ENCODE assay signal across 25 cellular contexts in genomic region chr5:154005648-154006047, GRCh38.
"Had no signal": no experiment of that assay in that cellular context is flagged by ENCODE, and none has a peak within 500 bp of the region (broad histone marks: within the 10 kb centered on the region; RNA-seq: fewer than 3 reads in every experiment).

No MANE protein-coding gene starts in this region.

- ATAC-seq: gastroesophageal sphincter; left ventricle myocardium superior; natural killer cell treated with Interleukin-12 subunit alpha and Interleukin-12 subunit beta and Interleukin-15 and Interleukin-18, amount 100 ng/mL, for 72 hours; stimulated activated naive B cell treated with anti-CD40 and anti-IgM and Interleukin-4, amounts not matched to agents 10 μg/mL and 1 μg/mL and 100 μg/mL, for 72 hours; stimulated activated naive CD8-positive, alpha-beta T cell treated with anti-CD3 and anti-CD28 coated beads, Interleukin-15, amount 100 ng/mL, for 72 hours; upper lobe of right lung had no signal

- DNase-seq: effector CD4-positive, alpha-beta T cell; endodermal cell; glutamatergic neuron; hippocampal formation; left ventricle myocardium superior; mesenchymal stem cell; midbrain; nucleus accumbens; ovary; sigmoid colon; stimulated activated CD4-positive, alpha-beta T cell treated with anti-CD3 and anti-CD28 coated beads, Interleukin-2, amount 100 ng/mL, for 24 hours; stimulated activated CD4-positive, alpha-beta T cell treated with anti-CD3 and anti-CD28 coated beads, Interleukin-4, amount 100 ng/mL, for 4 hours; stimulated activated naive B cell treated with anti-CD40 and anti-IgM and Interleukin-4, amounts not matched to agents 10 μg/mL and 1 μg/mL and 100 μg/mL, for 72 hours; stimulated activated naive CD8-positive, alpha-beta T cell treated with anti-CD3 and anti-CD28 coated beads, Interleukin-15, amount 100 ng/mL, for 72 hours; testis; upper lobe of right lung had no signal

- H3K4me1 ChIP-seq: gastroesophageal sphincter, neural progenitor cell, testis, upper lobe of right lung, vagina had no signal

- H3K36me3 ChIP-seq: neural progenitor cell, ovary had no signal

- H3K9me3 ChIP-seq: gastroesophageal sphincter, ovary, right atrium auricular region, sigmoid colon, testis, tibial nerve, upper lobe of right lung, vagina had no signal

- H3K27ac ChIP-seq: coronary artery, gastroesophageal sphincter, neural progenitor cell, ovary, right atrium auricular region, sigmoid colon, testis, tibial nerve, upper lobe of right lung, vagina had no signal

- H3K4me3 ChIP-seq: coronary artery, gastroesophageal sphincter, lung, neural progenitor cell, ovary, right atrium auricular region, sigmoid colon, skin epidermis, testis, tibial nerve, upper lobe of right lung, vagina had no signal

- H3K27me3 ChIP-seq: gastroesophageal sphincter, neural progenitor cell, ovary, right atrium auricular region, sigmoid colon, testis, tibial nerve, upper lobe of right lung, vagina had no signal
